ENCODE assay signal across 2 cellular contexts in the genomic region with DNA sequence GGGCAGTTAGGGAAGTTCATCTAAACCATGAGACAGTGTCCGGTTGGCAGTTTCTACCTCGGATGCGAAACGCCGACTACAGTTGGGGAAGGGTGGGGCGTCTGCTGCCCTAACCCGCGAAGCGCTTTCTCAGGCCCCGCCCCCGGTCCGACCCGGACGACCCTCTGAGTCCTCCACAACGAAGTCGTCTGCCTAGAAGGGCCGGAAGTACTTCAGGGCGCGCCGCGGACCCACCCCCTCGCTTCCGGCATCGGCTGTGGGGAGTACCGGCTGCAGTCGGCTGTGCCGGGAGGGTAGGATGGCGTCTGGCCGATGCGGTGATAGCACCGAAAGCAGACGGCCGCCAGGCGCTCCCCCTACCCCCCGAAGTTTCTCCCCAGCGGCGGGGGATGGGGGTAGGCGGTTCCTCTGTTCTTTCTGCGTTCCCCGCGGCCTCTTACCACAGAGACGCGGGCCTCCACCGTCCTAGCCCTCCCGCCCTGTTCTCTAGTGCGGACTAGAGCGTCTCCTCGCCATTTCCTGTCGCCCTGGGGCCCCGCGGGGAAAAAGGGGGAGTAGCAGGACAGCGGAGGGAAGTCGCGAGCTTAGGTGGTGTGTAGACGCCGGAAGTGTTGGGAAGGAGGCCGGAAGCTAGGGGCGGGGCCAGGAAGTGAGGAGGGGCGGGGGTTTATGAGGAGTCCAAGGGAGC.
TF ChIP-seq lines count a peak whose summit lies in the region.

A gene (plus strand): TSS at position 241 of the 688 bp plus-strand sequence. CDS start 719 bp downstream, outside the sequence.

TF ChIP-seq in SK-N-SH, 30 proteins besides CTCF, POLR2A, EP300 and RAD21 (continued from another document):
- TF ChIP-seq, protein P1, sequence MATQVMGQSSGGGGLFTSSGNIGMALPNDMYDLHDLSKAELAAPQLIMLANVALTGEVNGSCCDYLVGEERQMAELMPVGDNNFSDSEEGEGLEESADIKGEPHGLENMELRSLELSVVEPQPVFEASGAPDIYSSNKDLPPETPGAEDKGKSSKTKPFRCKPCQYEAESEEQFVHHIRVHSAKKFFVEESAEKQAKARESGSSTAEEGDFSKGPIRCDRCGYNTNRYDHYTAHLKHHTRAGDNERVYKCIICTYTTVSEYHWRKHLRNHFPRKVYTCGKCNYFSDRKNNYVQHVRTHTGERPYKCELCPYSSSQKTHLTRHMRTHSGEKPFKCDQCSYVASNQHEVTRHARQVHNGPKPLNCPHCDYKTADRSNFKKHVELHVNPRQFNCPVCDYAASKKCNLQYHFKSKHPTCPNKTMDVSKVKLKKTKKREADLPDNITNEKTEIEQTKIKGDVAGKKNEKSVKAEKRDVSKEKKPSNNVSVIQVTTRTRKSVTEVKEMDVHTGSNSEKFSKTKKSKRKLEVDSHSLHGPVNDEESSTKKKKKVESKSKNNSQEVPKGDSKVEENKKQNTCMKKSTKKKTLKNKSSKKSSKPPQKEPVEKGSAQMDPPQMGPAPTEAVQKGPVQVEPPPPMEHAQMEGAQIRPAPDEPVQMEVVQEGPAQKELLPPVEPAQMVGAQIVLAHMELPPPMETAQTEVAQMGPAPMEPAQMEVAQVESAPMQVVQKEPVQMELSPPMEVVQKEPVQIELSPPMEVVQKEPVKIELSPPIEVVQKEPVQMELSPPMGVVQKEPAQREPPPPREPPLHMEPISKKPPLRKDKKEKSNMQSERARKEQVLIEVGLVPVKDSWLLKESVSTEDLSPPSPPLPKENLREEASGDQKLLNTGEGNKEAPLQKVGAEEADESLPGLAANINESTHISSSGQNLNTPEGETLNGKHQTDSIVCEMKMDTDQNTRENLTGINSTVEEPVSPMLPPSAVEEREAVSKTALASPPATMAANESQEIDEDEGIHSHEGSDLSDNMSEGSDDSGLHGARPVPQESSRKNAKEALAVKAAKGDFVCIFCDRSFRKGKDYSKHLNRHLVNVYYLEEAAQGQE (IDR thresholded peaks at IDR 0.05; ENCODE audit: low read depth, low read length), result peak; percentile 52; the same call in 1 of the 2 replicates

TF ChIP-seq in K562, 482 proteins besides CTCF, POLR2A, EP300 and RAD21 (continued from another document and continues in another):
- TF ChIP-seq CBFA2T3 (IDR thresholded peaks at IDR 0.05) (no peak; the same call in 1 of the 2 replicates), SMAD3 (CRISPR knock-in tag; conservative IDR thresholded peaks at IDR 0.05) (0 out of 2 replicates have a peak, but pooled peaks have one; percentile 12), TEAD1 (CRISPR knock-in tag; IDR thresholded peaks at IDR 0.05) (peak in 1 of 2 experiments; percentile 87; a peak in 2 of 4 replicates), ZNF274 (IDR thresholded peaks at IDR 0.05; ENCODE audit: borderline replicate concordance, low read depth, low read length) (no peak), HCFC1 (IDR thresholded peaks at IDR 0.05; ENCODE audit: low read depth, low read length) (peak; percentile 80), E2F3 (CRISPR knock-in tag; IDR thresholded peaks at IDR 0.05) (no peak), BDP1 (IDR thresholded peaks at IDR 0.05; ENCODE audit: insufficient read depth, insufficient read length) (no peak), SETDB1 (IDR thresholded peaks at IDR 0.05; ENCODE audit: low read length) (no peak), ZFX (CRISPR knock-in tag; IDR thresholded peaks at IDR 0.05) (no peak), CBX8 (IDR thresholded peaks at IDR 0.05; ENCODE audit: borderline replicate concordance, extremely low read depth, low read depth, low read length, poor library complexity, severe bottlenecking) (no peak), ETS2 (tag; IDR thresholded peaks at IDR 0.05; ENCODE audit: borderline replicate concordance, poor library complexity, severe bottlenecking) (peak; percentile 85), PRPF4 (IDR thresholded peaks at IDR 0.05; ENCODE audit: insufficient read depth, low read depth, low read length, poor library complexity, severe bottlenecking) (no peak), ELF1 (tag; IDR thresholded peaks at IDR 0.05) (peak; percentile 95)
- TF ChIP-seq, protein P2, sequence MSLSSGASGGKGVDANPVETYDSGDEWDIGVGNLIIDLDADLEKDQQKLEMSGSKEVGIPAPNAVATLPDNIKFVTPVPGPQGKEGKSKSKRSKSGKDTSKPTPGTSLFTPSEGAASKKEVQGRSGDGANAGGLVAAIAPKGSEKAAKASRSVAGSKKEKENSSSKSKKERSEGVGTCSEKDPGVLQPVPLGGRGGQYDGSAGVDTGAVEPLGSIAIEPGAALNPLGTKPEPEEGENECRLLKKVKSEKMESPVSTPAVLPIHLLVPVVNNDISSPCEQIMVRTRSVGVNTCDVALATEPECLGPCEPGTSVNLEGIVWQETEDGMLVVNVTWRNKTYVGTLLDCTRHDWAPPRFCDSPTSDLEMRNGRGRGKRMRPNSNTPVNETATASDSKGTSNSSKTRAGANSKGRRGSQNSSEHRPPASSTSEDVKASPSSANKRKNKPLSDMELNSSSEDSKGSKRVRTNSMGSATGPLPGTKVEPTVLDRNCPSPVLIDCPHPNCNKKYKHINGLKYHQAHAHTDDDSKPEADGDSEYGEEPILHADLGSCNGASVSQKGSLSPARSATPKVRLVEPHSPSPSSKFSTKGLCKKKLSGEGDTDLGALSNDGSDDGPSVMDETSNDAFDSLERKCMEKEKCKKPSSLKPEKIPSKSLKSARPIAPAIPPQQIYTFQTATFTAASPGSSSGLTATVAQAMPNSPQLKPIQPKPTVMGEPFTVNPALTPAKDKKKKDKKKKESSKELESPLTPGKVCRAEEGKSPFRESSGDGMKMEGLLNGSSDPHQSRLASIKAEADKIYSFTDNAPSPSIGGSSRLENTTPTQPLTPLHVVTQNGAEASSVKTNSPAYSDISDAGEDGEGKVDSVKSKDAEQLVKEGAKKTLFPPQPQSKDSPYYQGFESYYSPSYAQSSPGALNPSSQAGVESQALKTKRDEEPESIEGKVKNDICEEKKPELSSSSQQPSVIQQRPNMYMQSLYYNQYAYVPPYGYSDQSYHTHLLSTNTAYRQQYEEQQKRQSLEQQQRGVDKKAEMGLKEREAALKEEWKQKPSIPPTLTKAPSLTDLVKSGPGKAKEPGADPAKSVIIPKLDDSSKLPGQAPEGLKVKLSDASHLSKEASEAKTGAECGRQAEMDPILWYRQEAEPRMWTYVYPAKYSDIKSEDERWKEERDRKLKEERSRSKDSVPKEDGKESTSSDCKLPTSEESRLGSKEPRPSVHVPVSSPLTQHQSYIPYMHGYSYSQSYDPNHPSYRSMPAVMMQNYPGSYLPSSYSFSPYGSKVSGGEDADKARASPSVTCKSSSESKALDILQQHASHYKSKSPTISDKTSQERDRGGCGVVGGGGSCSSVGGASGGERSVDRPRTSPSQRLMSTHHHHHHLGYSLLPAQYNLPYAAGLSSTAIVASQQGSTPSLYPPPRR (CRISPR knock-in tag; IDR thresholded peaks at IDR 0.05; ENCODE audit: borderline replicate concordance), result 0 out of 2 replicates have a peak, but pooled peaks have one; percentile 11
- TF ChIP-seq, protein P3, sequence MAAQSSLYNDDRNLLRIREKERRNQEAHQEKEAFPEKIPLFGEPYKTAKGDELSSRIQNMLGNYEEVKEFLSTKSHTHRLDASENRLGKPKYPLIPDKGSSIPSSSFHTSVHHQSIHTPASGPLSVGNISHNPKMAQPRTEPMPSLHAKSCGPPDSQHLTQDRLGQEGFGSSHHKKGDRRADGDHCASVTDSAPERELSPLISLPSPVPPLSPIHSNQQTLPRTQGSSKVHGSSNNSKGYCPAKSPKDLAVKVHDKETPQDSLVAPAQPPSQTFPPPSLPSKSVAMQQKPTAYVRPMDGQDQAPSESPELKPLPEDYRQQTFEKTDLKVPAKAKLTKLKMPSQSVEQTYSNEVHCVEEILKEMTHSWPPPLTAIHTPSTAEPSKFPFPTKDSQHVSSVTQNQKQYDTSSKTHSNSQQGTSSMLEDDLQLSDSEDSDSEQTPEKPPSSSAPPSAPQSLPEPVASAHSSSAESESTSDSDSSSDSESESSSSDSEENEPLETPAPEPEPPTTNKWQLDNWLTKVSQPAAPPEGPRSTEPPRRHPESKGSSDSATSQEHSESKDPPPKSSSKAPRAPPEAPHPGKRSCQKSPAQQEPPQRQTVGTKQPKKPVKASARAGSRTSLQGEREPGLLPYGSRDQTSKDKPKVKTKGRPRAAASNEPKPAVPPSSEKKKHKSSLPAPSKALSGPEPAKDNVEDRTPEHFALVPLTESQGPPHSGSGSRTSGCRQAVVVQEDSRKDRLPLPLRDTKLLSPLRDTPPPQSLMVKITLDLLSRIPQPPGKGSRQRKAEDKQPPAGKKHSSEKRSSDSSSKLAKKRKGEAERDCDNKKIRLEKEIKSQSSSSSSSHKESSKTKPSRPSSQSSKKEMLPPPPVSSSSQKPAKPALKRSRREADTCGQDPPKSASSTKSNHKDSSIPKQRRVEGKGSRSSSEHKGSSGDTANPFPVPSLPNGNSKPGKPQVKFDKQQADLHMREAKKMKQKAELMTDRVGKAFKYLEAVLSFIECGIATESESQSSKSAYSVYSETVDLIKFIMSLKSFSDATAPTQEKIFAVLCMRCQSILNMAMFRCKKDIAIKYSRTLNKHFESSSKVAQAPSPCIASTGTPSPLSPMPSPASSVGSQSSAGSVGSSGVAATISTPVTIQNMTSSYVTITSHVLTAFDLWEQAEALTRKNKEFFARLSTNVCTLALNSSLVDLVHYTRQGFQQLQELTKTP (IDR thresholded peaks at IDR 0.05; ENCODE audit: low read depth in 1 of 2, partially characterized antibody in 2 of 2), result peak in 1 of 2 experiments; percentile 58
- TF ChIP-seq, protein P4, sequence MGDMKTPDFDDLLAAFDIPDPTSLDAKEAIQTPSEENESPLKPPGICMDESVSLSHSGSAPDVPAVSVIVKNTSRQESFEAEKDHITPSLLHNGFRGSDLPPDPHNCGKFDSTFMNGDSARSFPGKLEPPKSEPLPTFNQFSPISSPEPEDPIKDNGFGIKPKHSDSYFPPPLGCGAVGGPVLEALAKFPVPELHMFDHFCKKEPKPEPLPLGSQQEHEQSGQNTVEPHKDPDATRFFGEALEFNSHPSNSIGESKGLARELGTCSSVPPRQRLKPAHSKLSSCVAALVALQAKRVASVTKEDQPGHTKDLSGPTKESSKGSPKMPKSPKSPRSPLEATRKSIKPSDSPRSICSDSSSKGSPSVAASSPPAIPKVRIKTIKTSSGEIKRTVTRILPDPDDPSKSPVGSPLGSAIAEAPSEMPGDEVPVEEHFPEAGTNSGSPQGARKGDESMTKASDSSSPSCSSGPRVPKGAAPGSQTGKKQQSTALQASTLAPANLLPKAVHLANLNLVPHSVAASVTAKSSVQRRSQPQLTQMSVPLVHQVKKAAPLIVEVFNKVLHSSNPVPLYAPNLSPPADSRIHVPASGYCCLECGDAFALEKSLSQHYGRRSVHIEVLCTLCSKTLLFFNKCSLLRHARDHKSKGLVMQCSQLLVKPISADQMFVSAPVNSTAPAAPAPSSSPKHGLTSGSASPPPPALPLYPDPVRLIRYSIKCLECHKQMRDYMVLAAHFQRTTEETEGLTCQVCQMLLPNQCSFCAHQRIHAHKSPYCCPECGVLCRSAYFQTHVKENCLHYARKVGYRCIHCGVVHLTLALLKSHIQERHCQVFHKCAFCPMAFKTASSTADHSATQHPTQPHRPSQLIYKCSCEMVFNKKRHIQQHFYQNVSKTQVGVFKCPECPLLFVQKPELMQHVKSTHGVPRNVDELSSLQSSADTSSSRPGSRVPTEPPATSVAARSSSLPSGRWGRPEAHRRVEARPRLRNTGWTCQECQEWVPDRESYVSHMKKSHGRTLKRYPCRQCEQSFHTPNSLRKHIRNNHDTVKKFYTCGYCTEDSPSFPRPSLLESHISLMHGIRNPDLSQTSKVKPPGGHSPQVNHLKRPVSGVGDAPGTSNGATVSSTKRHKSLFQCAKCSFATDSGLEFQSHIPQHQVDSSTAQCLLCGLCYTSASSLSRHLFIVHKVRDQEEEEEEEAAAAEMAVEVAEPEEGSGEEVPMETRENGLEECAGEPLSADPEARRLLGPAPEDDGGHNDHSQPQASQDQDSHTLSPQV (IDR thresholded peaks at IDR 0.05), result no peak
- TF ChIP-seq, protein P5, sequence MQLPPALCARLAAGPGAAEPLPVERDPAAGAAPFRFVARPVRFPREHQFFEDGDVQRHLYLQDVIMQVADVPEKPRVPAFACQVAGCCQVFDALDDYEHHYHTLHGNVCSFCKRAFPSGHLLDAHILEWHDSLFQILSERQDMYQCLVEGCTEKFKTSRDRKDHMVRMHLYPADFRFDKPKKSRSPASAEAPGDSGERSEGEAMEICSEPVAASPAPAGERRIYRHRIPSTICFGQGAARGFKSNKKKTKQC (CRISPR knock-in tag; IDR thresholded peaks at IDR 0.05), result peak; percentile 90; the same call in 1 of the 2 replicates
